Comparison of ENCODE assay signal across 1 cellular context in the genomic region with DNA sequence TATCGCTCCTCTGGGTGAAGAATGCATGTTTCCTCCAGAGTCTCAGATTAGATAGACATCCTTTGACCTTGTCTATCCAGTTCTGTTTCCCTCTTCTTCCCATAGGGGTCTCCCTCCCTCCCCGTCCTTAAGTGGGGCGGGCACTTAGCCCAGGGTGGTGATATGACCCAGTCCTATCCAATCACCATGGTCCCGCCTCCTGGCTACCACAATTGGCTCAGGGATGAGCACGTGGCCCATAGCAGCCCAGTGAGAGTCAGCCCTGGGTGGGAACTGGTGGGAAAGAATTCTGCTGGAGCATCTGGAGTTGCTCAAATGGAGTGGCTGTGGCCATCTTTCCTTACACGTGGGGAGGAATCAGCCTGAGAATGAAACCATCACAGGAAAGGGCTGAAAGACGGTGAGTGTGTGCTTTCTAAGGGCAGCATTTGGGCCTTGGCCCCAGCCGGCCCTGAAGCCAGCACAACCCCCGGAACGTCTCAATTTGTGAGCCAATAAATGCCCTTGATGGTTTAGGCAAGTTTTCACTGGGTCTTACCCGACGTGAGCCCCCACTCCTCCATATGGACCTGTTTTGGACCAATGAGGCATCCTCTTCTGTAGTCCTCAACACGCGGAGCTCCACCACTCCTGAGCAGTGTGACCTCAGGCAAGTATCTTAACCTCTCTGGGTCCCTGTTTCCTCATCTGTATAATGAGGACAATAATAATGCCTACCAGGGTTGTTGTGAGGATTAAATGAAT.
TF ChIP-seq lines count a peak whose summit lies in the region.

No MANE protein-coding gene starts in this region.

TF ChIP-seq in HepG2, 621 proteins besides CTCF, POLR2A, EP300 and RAD21 (continued from another document and continues in another):
- TF ChIP-seq RFXANK (CRISPR knock-in tag; IDR thresholded peaks at IDR 0.05): no peak
- TF ChIP-seq RBM39 (IDR thresholded peaks at IDR 0.05; ENCODE audit: low read depth, low read length, poor library complexity, severe bottlenecking): no peak
- TF ChIP-seq KLF11 (CRISPR knock-in tag; IDR thresholded peaks at IDR 0.05): no peak
- TF ChIP-seq, protein P1, sequence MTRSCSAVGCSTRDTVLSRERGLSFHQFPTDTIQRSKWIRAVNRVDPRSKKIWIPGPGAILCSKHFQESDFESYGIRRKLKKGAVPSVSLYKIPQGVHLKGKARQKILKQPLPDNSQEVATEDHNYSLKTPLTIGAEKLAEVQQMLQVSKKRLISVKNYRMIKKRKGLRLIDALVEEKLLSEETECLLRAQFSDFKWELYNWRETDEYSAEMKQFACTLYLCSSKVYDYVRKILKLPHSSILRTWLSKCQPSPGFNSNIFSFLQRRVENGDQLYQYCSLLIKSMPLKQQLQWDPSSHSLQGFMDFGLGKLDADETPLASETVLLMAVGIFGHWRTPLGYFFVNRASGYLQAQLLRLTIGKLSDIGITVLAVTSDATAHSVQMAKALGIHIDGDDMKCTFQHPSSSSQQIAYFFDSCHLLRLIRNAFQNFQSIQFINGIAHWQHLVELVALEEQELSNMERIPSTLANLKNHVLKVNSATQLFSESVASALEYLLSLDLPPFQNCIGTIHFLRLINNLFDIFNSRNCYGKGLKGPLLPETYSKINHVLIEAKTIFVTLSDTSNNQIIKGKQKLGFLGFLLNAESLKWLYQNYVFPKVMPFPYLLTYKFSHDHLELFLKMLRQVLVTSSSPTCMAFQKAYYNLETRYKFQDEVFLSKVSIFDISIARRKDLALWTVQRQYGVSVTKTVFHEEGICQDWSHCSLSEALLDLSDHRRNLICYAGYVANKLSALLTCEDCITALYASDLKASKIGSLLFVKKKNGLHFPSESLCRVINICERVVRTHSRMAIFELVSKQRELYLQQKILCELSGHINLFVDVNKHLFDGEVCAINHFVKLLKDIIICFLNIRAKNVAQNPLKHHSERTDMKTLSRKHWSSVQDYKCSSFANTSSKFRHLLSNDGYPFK (CRISPR knock-in tag; IDR thresholded peaks at IDR 0.05; ENCODE audit: borderline replicate concordance): no peak
- no peak for TF ChIP-seq ZNF496 (CRISPR knock-in tag; IDR thresholded peaks at IDR 0.05; ENCODE audit: insufficient replicate concordance)
- TF ChIP-seq ARID2 (CRISPR knock-in tag; IDR thresholded peaks at IDR 0.05; ENCODE audit: borderline replicate concordance): no peak
- TF ChIP-seq NCOA5 (CRISPR knock-in tag; IDR thresholded peaks at IDR 0.05): no peak
- no peak for TF ChIP-seq RARG (CRISPR knock-in tag; IDR thresholded peaks at IDR 0.05; ENCODE audit: low read depth)
- TF ChIP-seq, protein P2, sequence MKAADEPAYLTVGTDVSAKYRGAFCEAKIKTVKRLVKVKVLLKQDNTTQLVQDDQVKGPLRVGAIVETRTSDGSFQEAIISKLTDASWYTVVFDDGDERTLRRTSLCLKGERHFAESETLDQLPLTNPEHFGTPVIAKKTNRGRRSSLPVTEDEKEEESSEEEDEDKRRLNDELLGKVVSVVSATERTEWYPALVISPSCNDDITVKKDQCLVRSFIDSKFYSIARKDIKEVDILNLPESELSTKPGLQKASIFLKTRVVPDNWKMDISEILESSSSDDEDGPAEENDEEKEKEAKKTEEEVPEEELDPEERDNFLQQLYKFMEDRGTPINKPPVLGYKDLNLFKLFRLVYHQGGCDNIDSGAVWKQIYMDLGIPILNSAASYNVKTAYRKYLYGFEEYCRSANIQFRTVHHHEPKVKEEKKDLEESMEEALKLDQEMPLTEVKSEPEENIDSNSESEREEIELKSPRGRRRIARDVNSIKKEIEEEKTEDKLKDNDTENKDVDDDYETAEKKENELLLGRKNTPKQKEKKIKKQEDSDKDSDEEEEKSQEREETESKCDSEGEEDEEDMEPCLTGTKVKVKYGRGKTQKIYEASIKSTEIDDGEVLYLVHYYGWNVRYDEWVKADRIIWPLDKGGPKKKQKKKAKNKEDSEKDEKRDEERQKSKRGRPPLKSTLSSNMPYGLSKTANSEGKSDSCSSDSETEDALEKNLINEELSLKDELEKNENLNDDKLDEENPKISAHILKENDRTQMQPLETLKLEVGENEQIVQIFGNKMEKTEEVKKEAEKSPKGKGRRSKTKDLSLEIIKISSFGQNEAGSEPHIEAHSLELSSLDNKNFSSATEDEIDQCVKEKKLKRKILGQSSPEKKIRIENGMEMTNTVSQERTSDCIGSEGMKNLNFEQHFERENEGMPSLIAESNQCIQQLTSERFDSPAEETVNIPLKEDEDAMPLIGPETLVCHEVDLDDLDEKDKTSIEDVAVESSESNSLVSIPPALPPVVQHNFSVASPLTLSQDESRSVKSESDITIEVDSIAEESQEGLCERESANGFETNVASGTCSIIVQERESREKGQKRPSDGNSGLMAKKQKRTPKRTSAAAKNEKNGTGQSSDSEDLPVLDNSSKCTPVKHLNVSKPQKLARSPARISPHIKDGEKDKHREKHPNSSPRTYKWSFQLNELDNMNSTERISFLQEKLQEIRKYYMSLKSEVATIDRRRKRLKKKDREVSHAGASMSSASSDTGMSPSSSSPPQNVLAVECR (CRISPR knock-in tag; IDR thresholded peaks at IDR 0.05; ENCODE audit: borderline replicate concordance): peak; percentile 36; the same call in 1 of the 2 replicates
- TF ChIP-seq ZNF501 (CRISPR knock-in tag; IDR thresholded peaks at IDR 0.05): no peak
- TF ChIP-seq, protein P3, sequence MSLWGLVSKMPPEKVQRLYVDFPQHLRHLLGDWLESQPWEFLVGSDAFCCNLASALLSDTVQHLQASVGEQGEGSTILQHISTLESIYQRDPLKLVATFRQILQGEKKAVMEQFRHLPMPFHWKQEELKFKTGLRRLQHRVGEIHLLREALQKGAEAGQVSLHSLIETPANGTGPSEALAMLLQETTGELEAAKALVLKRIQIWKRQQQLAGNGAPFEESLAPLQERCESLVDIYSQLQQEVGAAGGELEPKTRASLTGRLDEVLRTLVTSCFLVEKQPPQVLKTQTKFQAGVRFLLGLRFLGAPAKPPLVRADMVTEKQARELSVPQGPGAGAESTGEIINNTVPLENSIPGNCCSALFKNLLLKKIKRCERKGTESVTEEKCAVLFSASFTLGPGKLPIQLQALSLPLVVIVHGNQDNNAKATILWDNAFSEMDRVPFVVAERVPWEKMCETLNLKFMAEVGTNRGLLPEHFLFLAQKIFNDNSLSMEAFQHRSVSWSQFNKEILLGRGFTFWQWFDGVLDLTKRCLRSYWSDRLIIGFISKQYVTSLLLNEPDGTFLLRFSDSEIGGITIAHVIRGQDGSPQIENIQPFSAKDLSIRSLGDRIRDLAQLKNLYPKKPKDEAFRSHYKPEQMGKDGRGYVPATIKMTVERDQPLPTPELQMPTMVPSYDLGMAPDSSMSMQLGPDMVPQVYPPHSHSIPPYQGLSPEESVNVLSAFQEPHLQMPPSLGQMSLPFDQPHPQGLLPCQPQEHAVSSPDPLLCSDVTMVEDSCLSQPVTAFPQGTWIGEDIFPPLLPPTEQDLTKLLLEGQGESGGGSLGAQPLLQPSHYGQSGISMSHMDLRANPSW (CRISPR knock-in tag; IDR thresholded peaks at IDR 0.05; ENCODE audit: borderline replicate concordance): no peak
- no peak for TF ChIP-seq MLLT10 (CRISPR knock-in tag; IDR thresholded peaks at IDR 0.05)
- 0 out of 2 replicates have a peak, but pooled peaks have one; percentile 22 for TF ChIP-seq ZNF256 (CRISPR knock-in tag; conservative IDR thresholded peaks at IDR 0.05)
- TF ChIP-seq HDAC2 (CRISPR knock-in tag; IDR thresholded peaks at IDR 0.05): 0 out of 2 replicates have a peak, but pooled peaks have one; percentile 10
- TF ChIP-seq ZNF83 (CRISPR knock-in tag; IDR thresholded peaks at IDR 0.05; ENCODE audit: borderline replicate concordance): no peak
- no peak for TF ChIP-seq HOXA7 (CRISPR knock-in tag; IDR thresholded peaks at IDR 0.05)
- TF ChIP-seq, protein P4, sequence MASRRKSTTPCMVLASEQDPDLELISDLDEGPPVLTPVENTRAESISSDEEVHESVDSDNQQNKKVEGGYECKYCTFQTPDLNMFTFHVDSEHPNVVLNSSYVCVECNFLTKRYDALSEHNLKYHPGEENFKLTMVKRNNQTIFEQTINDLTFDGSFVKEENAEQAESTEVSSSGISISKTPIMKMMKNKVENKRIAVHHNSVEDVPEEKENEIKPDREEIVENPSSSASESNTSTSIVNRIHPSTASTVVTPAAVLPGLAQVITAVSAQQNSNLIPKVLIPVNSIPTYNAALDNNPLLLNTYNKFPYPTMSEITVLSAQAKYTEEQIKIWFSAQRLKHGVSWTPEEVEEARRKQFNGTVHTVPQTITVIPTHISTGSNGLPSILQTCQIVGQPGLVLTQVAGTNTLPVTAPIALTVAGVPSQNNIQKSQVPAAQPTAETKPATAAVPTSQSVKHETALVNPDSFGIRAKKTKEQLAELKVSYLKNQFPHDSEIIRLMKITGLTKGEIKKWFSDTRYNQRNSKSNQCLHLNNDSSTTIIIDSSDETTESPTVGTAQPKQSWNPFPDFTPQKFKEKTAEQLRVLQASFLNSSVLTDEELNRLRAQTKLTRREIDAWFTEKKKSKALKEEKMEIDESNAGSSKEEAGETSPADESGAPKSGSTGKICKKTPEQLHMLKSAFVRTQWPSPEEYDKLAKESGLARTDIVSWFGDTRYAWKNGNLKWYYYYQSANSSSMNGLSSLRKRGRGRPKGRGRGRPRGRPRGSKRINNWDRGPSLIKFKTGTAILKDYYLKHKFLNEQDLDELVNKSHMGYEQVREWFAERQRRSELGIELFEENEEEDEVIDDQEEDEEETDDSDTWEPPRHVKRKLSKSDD (CRISPR knock-in tag; IDR thresholded peaks at IDR 0.05; ENCODE audit: low read depth): no peak
- no peak for TF ChIP-seq FOXK1 (CRISPR knock-in tag; IDR thresholded peaks at IDR 0.05; ENCODE audit: borderline replicate concordance, low read depth)
- TF ChIP-seq THYN1 (CRISPR knock-in tag; IDR thresholded peaks at IDR 0.05; ENCODE audit: borderline replicate concordance, low read depth): no peak
- TF ChIP-seq ZNF737 (CRISPR knock-in tag; IDR thresholded peaks at IDR 0.05; ENCODE audit: borderline replicate concordance): no peak
- TF ChIP-seq ZNF569 (CRISPR knock-in tag; IDR thresholded peaks at IDR 0.05; ENCODE audit: borderline replicate concordance): no peak
- TF ChIP-seq, protein P5, sequence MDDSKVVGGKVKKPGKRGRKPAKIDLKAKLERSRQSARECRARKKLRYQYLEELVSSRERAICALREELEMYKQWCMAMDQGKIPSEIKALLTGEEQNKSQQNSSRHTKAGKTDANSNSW (CRISPR knock-in tag; IDR thresholded peaks at IDR 0.05; ENCODE audit: borderline replicate concordance): no peak
- TF ChIP-seq MED1 (CRISPR knock-in tag; IDR thresholded peaks at IDR 0.05): no peak
- no peak for TF ChIP-seq PTBP1 (IDR thresholded peaks at IDR 0.05; ENCODE audit: low read depth, low read length, poor library complexity, severe bottlenecking)
- TF ChIP-seq CBX2 (IDR thresholded peaks at IDR 0.05; ENCODE audit: low read depth, low read length): no peak
- TF ChIP-seq CBX2 (CRISPR knock-in tag; IDR thresholded peaks at IDR 0.05; ENCODE audit: low read depth): no peak
- no peak for TF ChIP-seq KDM4B (CRISPR knock-in tag; IDR thresholded peaks at IDR 0.05)
- TF ChIP-seq ZSCAN9 (CRISPR knock-in tag; IDR thresholded peaks at IDR 0.05; ENCODE audit: borderline replicate concordance): 0 out of 2 replicates have a peak, but pooled peaks have one; percentile 56
- no peak for TF ChIP-seq ZNF660 (CRISPR knock-in tag; IDR thresholded peaks at IDR 0.05; ENCODE audit: borderline replicate concordance, low read depth)
- TF ChIP-seq, protein P6, sequence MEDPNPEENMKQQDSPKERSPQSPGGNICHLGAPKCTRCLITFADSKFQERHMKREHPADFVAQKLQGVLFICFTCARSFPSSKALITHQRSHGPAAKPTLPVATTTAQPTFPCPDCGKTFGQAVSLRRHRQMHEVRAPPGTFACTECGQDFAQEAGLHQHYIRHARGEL (CRISPR knock-in tag; IDR thresholded peaks at IDR 0.05): no peak
- TF ChIP-seq STAG1 (CRISPR knock-in tag; IDR thresholded peaks at IDR 0.05): peak; percentile 17; the same call in 1 of the 2 replicates
- TF ChIP-seq, protein P7, sequence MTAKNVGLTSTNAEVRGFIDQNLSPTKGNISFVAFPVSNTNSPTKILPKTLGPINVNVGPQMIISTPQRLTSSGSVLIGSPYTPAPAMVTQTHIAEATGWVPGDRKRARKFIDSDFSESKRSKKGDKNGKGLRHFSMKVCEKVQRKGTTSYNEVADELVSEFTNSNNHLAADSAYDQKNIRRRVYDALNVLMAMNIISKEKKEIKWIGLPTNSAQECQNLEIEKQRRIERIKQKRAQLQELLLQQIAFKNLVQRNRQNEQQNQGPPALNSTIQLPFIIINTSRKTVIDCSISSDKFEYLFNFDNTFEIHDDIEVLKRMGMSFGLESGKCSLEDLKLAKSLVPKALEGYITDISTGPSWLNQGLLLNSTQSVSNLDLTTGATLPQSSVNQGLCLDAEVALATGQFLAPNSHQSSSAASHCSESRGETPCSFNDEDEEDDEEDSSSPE (CRISPR knock-in tag; IDR thresholded peaks at IDR 0.05): peak; percentile 89
- no peak for TF ChIP-seq ZNF225 (CRISPR knock-in tag; IDR thresholded peaks at IDR 0.05)
- no peak for TF ChIP-seq FOXM1 (CRISPR knock-in tag; IDR thresholded peaks at IDR 0.05)
- TF ChIP-seq, protein P8, sequence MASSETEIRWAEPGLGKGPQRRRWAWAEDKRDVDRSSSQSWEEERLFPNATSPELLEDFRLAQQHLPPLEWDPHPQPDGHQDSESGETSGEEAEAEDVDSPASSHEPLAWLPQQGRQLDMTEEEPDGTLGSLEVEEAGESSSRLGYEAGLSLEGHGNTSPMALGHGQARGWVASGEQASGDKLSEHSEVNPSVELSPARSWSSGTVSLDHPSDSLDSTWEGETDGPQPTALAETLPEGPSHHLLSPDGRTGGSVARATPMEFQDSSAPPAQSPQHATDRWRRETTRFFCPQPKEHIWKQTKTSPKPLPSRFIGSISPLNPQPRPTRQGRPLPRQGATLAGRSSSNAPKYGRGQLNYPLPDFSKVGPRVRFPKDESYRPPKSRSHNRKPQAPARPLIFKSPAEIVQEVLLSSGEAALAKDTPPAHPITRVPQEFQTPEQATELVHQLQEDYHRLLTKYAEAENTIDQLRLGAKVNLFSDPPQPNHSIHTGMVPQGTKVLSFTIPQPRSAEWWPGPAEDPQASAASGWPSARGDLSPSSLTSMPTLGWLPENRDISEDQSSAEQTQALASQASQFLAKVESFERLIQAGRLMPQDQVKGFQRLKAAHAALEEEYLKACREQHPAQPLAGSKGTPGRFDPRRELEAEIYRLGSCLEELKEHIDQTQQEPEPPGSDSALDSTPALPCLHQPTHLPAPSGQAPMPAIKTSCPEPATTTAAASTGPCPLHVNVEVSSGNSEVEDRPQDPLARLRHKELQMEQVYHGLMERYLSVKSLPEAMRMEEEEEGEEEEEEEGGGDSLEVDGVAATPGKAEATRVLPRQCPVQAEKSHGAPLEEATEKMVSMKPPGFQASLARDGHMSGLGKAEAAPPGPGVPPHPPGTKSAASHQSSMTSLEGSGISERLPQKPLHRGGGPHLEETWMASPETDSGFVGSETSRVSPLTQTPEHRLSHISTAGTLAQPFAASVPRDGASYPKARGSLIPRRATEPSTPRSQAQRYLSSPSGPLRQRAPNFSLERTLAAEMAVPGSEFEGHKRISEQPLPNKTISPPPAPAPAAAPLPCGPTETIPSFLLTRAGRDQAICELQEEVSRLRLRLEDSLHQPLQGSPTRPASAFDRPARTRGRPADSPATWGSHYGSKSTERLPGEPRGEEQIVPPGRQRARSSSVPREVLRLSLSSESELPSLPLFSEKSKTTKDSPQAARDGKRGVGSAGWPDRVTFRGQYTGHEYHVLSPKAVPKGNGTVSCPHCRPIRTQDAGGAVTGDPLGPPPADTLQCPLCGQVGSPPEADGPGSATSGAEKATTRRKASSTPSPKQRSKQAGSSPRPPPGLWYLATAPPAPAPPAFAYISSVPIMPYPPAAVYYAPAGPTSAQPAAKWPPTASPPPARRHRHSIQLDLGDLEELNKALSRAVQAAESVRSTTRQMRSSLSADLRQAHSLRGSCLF (CRISPR knock-in tag; IDR thresholded peaks at IDR 0.05; ENCODE audit: borderline replicate concordance): no peak
- peak; percentile 70; the same call in 1 of the 2 replicates for TF ChIP-seq ZNF724P (CRISPR knock-in tag; IDR thresholded peaks at IDR 0.05; ENCODE audit: borderline replicate concordance)
- TF ChIP-seq ZNF567 (CRISPR knock-in tag; IDR thresholded peaks at IDR 0.05; ENCODE audit: borderline replicate concordance): 0 out of 2 replicates have a peak, but pooled peaks have one; percentile 65
